20 cellular contexts compared by ENCODE assay signal in genomic region chr5:54741711-54742110, GRCh38.
A peak's percentile ranks its signal among the peaks of the same experiment; 100 is the strongest.
DNase-seq lines count a peak whose midpoint lies in the region; ATAC-seq and TF ChIP-seq lines count a peak whose summit lies in the region.
"Had no signal": no experiment of that assay in that cellular context is flagged by ENCODE, and none has a peak within 500 bp of the region (broad histone marks: within the 10 kb centered on the region; RNA-seq: fewer than 3 reads in every experiment).

No MANE protein-coding gene starts in this region.

- H3K4me1 ChIP-seq in KMS-11 (ENCODE audit: low read depth, poor library complexity, severe bottlenecking) (peaks cover 86% of the 10 kb centered on the region), mesendoderm (ENCODE audit: control insufficient read depth, low read depth, low read length) (peaks cover 2% of the 10 kb centered on the region), hepatocyte (ENCODE audit: insufficient read depth) (peaks cover 14% of the 10 kb centered on the region)
- H3K4me1 ChIP-seq: HAP-1 had no signal

- H3K79me2 ChIP-seq in KMS-11 (ENCODE audit: insufficient read depth, low read depth) (no peaks in the 10 kb centered on the region), mesendoderm (ENCODE audit: control insufficient read depth, insufficient read depth, low read length) (no peaks in the 10 kb centered on the region), hepatocyte (no peaks in the 10 kb centered on the region)

- no peaks in the 10 kb centered on the region for H3K79me1 ChIP-seq in mesendoderm (ENCODE audit: low read length)

- H2AK5ac ChIP-seq in mesendoderm (ENCODE audit: low read length): no peak overlapping the region

- DNase-seq in Ammon's horn (ENCODE audit: low spot score) (peak; percentile 57), SK-N-MC (ENCODE audit: low read depth, low spot score) (no peak), mesendoderm (peak; percentile 22), hepatocyte (ENCODE audit: low spot score) (no peak), putamen (ENCODE audit: low spot score) (no peak)
- no peak for DNase-seq in stimulated activated naive CD4-positive, alpha-beta T cell treated with Interleukin-2 at 50 U/mL for 16 hours (lab: John Stamatoyannopoulos, UW)
- DNase-seq: C1 segment of cervical spinal cord, DND-41, KG1, NCI-H1048, NCI-H1436, NCI-H2029, NCI-H345, NCI-H524 treated with DMSO at 0.1 percent for 48 hours, Right ventricle myocardium superior, SK-N-SH had no signal

- no peak overlapping the region for H2BK5ac ChIP-seq in mesendoderm (ENCODE audit: low read length)

- no peak for ATAC-seq in HG03045 (IDR thresholded peaks at IDR 0.05; ENCODE audit: unreplicated experiment)

- TF ChIP-seq CTCF in KMS-11 (conservative IDR thresholded peaks at IDR 0.05; ENCODE audit: low read depth, low read length) (no peak), hepatocyte (IDR thresholded peaks at IDR 0.05; ENCODE audit: poor library complexity) (no peak)

- H3K4me2 ChIP-seq in KMS-11 (peak overlapping the region; percentile 87; the same call in 1 of the 2 replicates), mesendoderm (ENCODE audit: low read length) (no peak overlapping the region), hepatocyte (no peak overlapping the region)
- H3K4me2 ChIP-seq: SK-N-SH had no signal

- H4K20me1 ChIP-seq in KMS-11 (ENCODE audit: insufficient read depth): no peaks in the 10 kb centered on the region
- H4K20me1 ChIP-seq in hepatocyte (ENCODE audit: insufficient read depth, poor library complexity, severe bottlenecking): no peaks in the 10 kb centered on the region

- H2AFZ ChIP-seq in KMS-11 (ENCODE audit: low read depth): no peak overlapping the region
- H2AFZ ChIP-seq in hepatocyte: no peak overlapping the region

- H4K5ac ChIP-seq in mesendoderm (ENCODE audit: low read length): no peak overlapping the region

- H3K27ac ChIP-seq in KMS-11 (no peak overlapping the region), SK-N-MC (peak overlapping the region; percentile 100), mesendoderm (ENCODE audit: low read depth, low read length) (no peak overlapping the region), hepatocyte (no peak overlapping the region)

- no peak overlapping the region for H3K4ac ChIP-seq in mesendoderm (ENCODE audit: low read depth, low read length)

- H3K9ac ChIP-seq in KMS-11 (no peak overlapping the region), SK-N-MC (ENCODE audit: insufficient read length) (peak overlapping the region; percentile 53), mesendoderm (ENCODE audit: low read length) (no peak overlapping the region)
- H3K9ac ChIP-seq: SK-N-SH had no signal

- no peak overlapping the region for H3K18ac ChIP-seq in mesendoderm (ENCODE audit: low read length)

- no peaks in the 10 kb centered on the region for H3K9me3 ChIP-seq in SK-N-MC (ENCODE audit: low read depth, low read length)
- no peaks in the 10 kb centered on the region for H3K9me3 ChIP-seq in hepatocyte (ENCODE audit: low read depth)
- H3K9me3 ChIP-seq: A549, HAP-1, SK-N-SH had no signal

- H3K56ac ChIP-seq in mesendoderm (ENCODE audit: low read length): no peak overlapping the region

- H3K4me3 ChIP-seq in KMS-11 (IDR thresholded peaks at IDR 0.05; ENCODE audit: insufficient read depth, low read depth, low read length): no peak overlapping the region
- H3K4me3 ChIP-seq in SK-N-MC: peak overlapping the region; percentile 68
- H3K4me3 ChIP-seq in mesendoderm (ENCODE audit: low read length): no peak overlapping the region
- no peak overlapping the region for H3K4me3 ChIP-seq in hepatocyte
- H3K4me3 ChIP-seq: A549, HAP-1 had no signal

- no peak overlapping the region for H2BK15ac ChIP-seq in mesendoderm (replicated peaks; ENCODE audit: low read depth)

- H3K27me3 ChIP-seq in KMS-11 (ENCODE audit: insufficient read depth, low read depth) (no peaks in the 10 kb centered on the region), mesendoderm (ENCODE audit: insufficient read depth, low read length, poor library complexity) (no peaks in the 10 kb centered on the region), hepatocyte (no peaks in the 10 kb centered on the region)

- H4K8ac ChIP-seq in mesendoderm (ENCODE audit: low read depth, low read length): no peak overlapping the region

- no peak overlapping the region for H3K23ac ChIP-seq in mesendoderm (ENCODE audit: low read length)

- H3K9me2 ChIP-seq in hepatocyte (replicated peaks; ENCODE audit: insufficient read depth): no peaks in the 10 kb centered on the region
- H3K9me2 ChIP-seq: SK-N-SH had no signal

- H3K36me3 ChIP-seq in KMS-11 (ENCODE audit: insufficient read depth): no peaks in the 10 kb centered on the region
- H3K36me3 ChIP-seq in SK-N-MC (ENCODE audit: insufficient read depth, low read length): no peaks in the 10 kb centered on the region
- no peaks in the 10 kb centered on the region for H3K36me3 ChIP-seq in mesendoderm (ENCODE audit: control insufficient read depth, insufficient read depth, low read length)
- H3K36me3 ChIP-seq in hepatocyte (replicated peaks; ENCODE audit: insufficient read depth, low read depth): no peaks in the 10 kb centered on the region
- H3K36me3 ChIP-seq: HAP-1 had no signal

- WGBS in mesendoderm (ENCODE audit: extremely low coverage, insufficient coverage, low lambda C conversion rate): no CpG with 5 or more reads among the region's 6 CpGs
- WGBS in hepatocyte (ENCODE audit: low lambda C conversion rate, missing lambda C conversion rate): 94% methylated on average over 6 of the region's 6 CpGs

- no peak overlapping the region for H2BK120ac ChIP-seq in mesendoderm (ENCODE audit: low read depth, low read length)

Comparison
In these comparisons a context has a peak if more than half of its experiments do, and no peak if none do; other contexts are left out.
1. DNase-seq: peak in Ammon's horn (single experiment) and mesendoderm (single experiment); none in SK-N-MC (single experiment), hepatocyte (single experiment), stimulated activated naive CD4-positive, alpha-beta T cell treated with Interleukin-2 at 50 U/mL for 16 hours (single experiment) and putamen (single experiment).